25 cellular contexts compared by ENCODE assay signal in the genomic region with DNA sequence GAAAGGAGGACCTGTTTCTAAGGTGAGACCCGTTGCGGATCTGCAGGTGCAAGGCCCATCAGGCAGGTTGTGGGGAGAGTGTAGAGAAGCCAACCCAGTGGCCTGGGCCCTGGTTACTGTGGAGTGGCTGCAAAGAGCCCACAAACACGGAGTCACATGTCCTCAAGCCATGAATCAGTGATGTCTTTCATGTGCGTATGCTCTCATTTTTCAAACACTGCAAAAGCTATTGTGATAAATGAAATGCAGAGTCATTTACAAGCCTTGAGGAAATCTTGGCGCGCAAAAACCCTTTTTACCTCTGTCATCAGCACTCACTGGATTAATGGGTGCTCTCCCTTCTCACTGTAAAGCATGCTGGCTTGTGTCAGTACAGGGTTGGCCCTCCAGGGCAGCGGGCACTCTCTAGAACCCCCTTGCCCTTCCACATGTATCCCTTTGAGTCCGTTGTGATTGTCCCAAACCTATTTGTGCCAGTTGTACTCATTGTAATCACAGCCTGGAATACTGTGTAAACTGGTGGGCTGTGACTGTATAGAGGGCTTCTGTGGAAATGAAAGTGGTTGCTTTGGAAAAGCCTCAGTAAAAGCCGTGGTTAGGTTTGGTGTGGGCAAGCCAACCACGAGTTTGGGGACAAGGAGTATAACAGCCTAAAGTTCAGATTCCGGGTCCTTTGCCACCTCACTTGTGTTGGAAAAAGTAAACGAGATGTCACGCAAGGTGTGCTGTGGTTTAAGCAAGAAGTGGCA. TPM values are rescaled to one million over a fixed set of nuclear protein-coding genes. Genes with fewer than 3 reads are reported as not detected.
DNase-seq lines count a peak whose midpoint lies in the region; ATAC-seq and TF ChIP-seq lines count a peak whose summit lies in the region.
"Had no signal": no experiment of that assay in that cellular context is flagged by ENCODE, and none has a peak within 500 bp of the region (broad histone marks: within the 10 kb centered on the region; RNA-seq: fewer than 3 reads in every experiment).

No MANE protein-coding gene starts in this region.

- POLR2A ChIA-PET in activated CD8-positive, alpha-beta T cell treated with anti-CD3 and anti-CD28 coated beads for 36 hours (lab: Charles Lee) = no interaction called here
- POLR2A ChIA-PET in WTC11 (lab: Charles Lee) = no interaction called here

- H3K4me3 Mint-ChIP-seq in activated naive CD8-positive, alpha-beta T cell treated with anti-CD3 and anti-CD28 coated beads, Interleukin-2, amount 50 U/mL, for 24 hours = no peak overlapping the region
- H3K4me3 Mint-ChIP-seq in activated naive CD8-positive, alpha-beta T cell treated with anti-CD3 and anti-CD28 coated beads for 36 hours = no peak overlapping the region
- no peak overlapping the region for H3K4me3 Mint-ChIP-seq in activated CD8-positive, alpha-beta T cell treated with anti-CD3 and anti-CD28 coated beads for 36 hours
- no peak overlapping the region for H3K4me3 Mint-ChIP-seq in type B pancreatic cell
- no peak overlapping the region for H3K4me3 Mint-ChIP-seq in WTC11
- H3K4me3 Mint-ChIP-seq: activated naive CD8-positive, alpha-beta T cell had no signal

- intact Hi-C loops in activated CD8-positive, alpha-beta T cell treated with anti-CD3 and anti-CD28 coated beads for 36 hours (cut with micrococcal nuclease) = no loop called here

- no peak for TF ChIP-seq CTCF in activated CD8-positive, alpha-beta T cell treated with anti-CD3 and anti-CD28 coated beads for 36 hours (IDR thresholded peaks at IDR 0.05)
- no peak for TF ChIP-seq CTCF in type B pancreatic cell (conservative IDR thresholded peaks at IDR 0.05)
- TF ChIP-seq CTCF in WTC11 (IDR thresholded peaks at IDR 0.05) = no peak

- peak overlapping the region; percentile 69 for H3K27ac ChIP-seq in layer of hippocampus (ENCODE audit: low read depth, low read length)
- H3K27ac ChIP-seq: sigmoid colon, tibial artery had no signal

- H3K27ac Mint-ChIP-seq in activated naive CD8-positive, alpha-beta T cell treated with anti-CD3 and anti-CD28 coated beads, Interleukin-2, amount 50 U/mL, for 24 hours = peak overlapping the region; percentile 22
- no peak overlapping the region for H3K27ac Mint-ChIP-seq in activated naive CD8-positive, alpha-beta T cell treated with anti-CD3 and anti-CD28 coated beads for 36 hours
- H3K27ac Mint-ChIP-seq in activated CD8-positive, alpha-beta T cell treated with anti-CD3 and anti-CD28 coated beads for 36 hours = no peak overlapping the region
- peak overlapping the region; percentile 18 for H3K27ac Mint-ChIP-seq in type B pancreatic cell
- no peak overlapping the region for H3K27ac Mint-ChIP-seq in WTC11
- H3K27ac Mint-ChIP-seq: activated naive CD8-positive, alpha-beta T cell; activated T-helper 2 cell treated with anti-CD3 and anti-CD28 coated beads, Interferon-gamma antibody, Interleukin-2, Interleukin-4, amounts not matched to agents 10 μg/mL and 5 μg/mL and 100 μg/mL, durations not matched to agents 14 hours and 24 hours and 36 hours had no signal

- peaks cover 12% of the 10 kb centered on the region for H3K4me1 Mint-ChIP-seq in activated naive CD8-positive, alpha-beta T cell treated with anti-CD3 and anti-CD28 coated beads, Interleukin-2, amount 50 U/mL, for 24 hours
- peaks cover 4% of the 10 kb centered on the region for H3K4me1 Mint-ChIP-seq in activated naive CD8-positive, alpha-beta T cell treated with anti-CD3 and anti-CD28 coated beads for 36 hours
- peaks cover 3% of the 10 kb centered on the region for H3K4me1 Mint-ChIP-seq in activated CD8-positive, alpha-beta T cell treated with anti-CD3 and anti-CD28 coated beads for 36 hours (ENCODE audit: low read depth)
- H3K4me1 Mint-ChIP-seq in type B pancreatic cell (ENCODE audit: unreplicated experiment) = peaks cover 9% of the 10 kb centered on the region
- 0 out of 2 replicates have a peak, but pooled peaks cover 4% of the 10 kb centered on the region for H3K4me1 Mint-ChIP-seq in WTC11

- CTCF ChIA-PET in activated CD8-positive, alpha-beta T cell treated with anti-CD3 and anti-CD28 coated beads for 36 hours (lab: Charles Lee) = no interaction called here
- CTCF ChIA-PET in WTC11 (lab: Charles Lee) = interaction anchor here (0.7 kb wide), 1 partner anchor 372 kb away, joined by 5 read pairs; no protein-coding TSS in a partner anchor

- no peaks in the 10 kb centered on the region for H3K27me3 ChIP-seq in layer of hippocampus (ENCODE audit: control insufficient read depth, insufficient read depth, low read length)
- H3K27me3 ChIP-seq: MG63, sigmoid colon, tibial artery had no signal

- ATAC-seq in activated naive CD8-positive, alpha-beta T cell treated with anti-CD3 and anti-CD28 coated beads, Interleukin-2, amount 50 U/mL, for 24 hours = peak; percentile 54
- ATAC-seq in activated CD8-positive, alpha-beta T cell treated with anti-CD3 and anti-CD28 coated beads for 36 hours = peak; percentile 42
- ATAC-seq in HG03520 (IDR thresholded peaks at IDR 0.05; ENCODE audit: unreplicated experiment) (no peak), WTC11 (no peak)
- ATAC-seq: PC-3, Right ventricle myocardium inferior had no signal

- H3K36me3 Mint-ChIP-seq in activated naive CD8-positive, alpha-beta T cell treated with anti-CD3 and anti-CD28 coated beads, Interleukin-2, amount 50 U/mL, for 24 hours (ENCODE audit: low read depth) = no peaks in the 10 kb centered on the region
- H3K36me3 Mint-ChIP-seq in activated naive CD8-positive, alpha-beta T cell treated with anti-CD3 and anti-CD28 coated beads for 36 hours = no peaks in the 10 kb centered on the region
- no peaks in the 10 kb centered on the region for H3K36me3 Mint-ChIP-seq in activated CD8-positive, alpha-beta T cell treated with anti-CD3 and anti-CD28 coated beads for 36 hours (ENCODE audit: low read depth)
- no peaks in the 10 kb centered on the region for H3K36me3 Mint-ChIP-seq in type B pancreatic cell
- H3K36me3 Mint-ChIP-seq in WTC11 = no peaks in the 10 kb centered on the region
- H3K36me3 Mint-ChIP-seq: activated naive CD8-positive, alpha-beta T cell had no signal

- DNase-seq in activated naive CD8-positive, alpha-beta T cell treated with anti-CD3 and anti-CD28 coated beads, Interleukin-2, amount 50 U/mL, for 24 hours = peak; percentile 10
- no peak for DNase-seq in activated naive CD8-positive, alpha-beta T cell treated with anti-CD3 and anti-CD28 coated beads for 36 hours
- DNase-seq in activated CD8-positive, alpha-beta T cell treated with anti-CD3 and anti-CD28 coated beads for 36 hours = peak; percentile 13
- DNase-seq in type B pancreatic cell (ENCODE audit: extremely low spot score, unreplicated experiment) = no peak
- no peak for DNase-seq in activated CD8-positive, alpha-beta memory T cell treated with anti-CD3 and anti-CD28 coated beads, Interleukin-2, amount 50 U/mL, for 48 hours
- no peak for DNase-seq in WTC11 (ENCODE audit: low spot score)
- DNase-seq: ACHN; activated CD4-positive, alpha-beta T cell treated with anti-CD3 and anti-CD28 coated beads for 4 hours; central memory CD4-positive, alpha-beta T cell; dermis blood vessel endothelial cell; KG1; mesenchymal stem cell; MG63; NCI-H1105 treated with DMSO at 0.1 percent for 48 hours; NCI-H2029 treated with DMSO at 0.1 percent for 48 hours; PC-3; sigmoid colon; stimulated activated naive CD4-positive, alpha-beta T cell; tibial artery had no signal

- H3K27me3 Mint-ChIP-seq in activated naive CD8-positive, alpha-beta T cell treated with anti-CD3 and anti-CD28 coated beads, Interleukin-2, amount 50 U/mL, for 24 hours = no peaks in the 10 kb centered on the region
- H3K27me3 Mint-ChIP-seq in activated naive CD8-positive, alpha-beta T cell treated with anti-CD3 and anti-CD28 coated beads for 36 hours = no peaks in the 10 kb centered on the region
- no peaks in the 10 kb centered on the region for H3K27me3 Mint-ChIP-seq in activated CD8-positive, alpha-beta T cell treated with anti-CD3 and anti-CD28 coated beads for 36 hours
- H3K27me3 Mint-ChIP-seq in type B pancreatic cell = no peaks in the 10 kb centered on the region
- peaks cover 3% of the 10 kb centered on the region; the same call in 1 of the 2 replicates for H3K27me3 Mint-ChIP-seq in WTC11 (ENCODE audit: low read depth)
- H3K27me3 Mint-ChIP-seq: activated naive CD8-positive, alpha-beta T cell; progenitor cell of endocrine pancreas had no signal

- H3K9me3 Mint-ChIP-seq in activated naive CD8-positive, alpha-beta T cell treated with anti-CD3 and anti-CD28 coated beads, Interleukin-2, amount 50 U/mL, for 24 hours = no peaks in the 10 kb centered on the region
- H3K9me3 Mint-ChIP-seq in activated naive CD8-positive, alpha-beta T cell treated with anti-CD3 and anti-CD28 coated beads for 36 hours = no peaks in the 10 kb centered on the region
- no peaks in the 10 kb centered on the region for H3K9me3 Mint-ChIP-seq in activated CD8-positive, alpha-beta T cell treated with anti-CD3 and anti-CD28 coated beads for 36 hours
- H3K9me3 Mint-ChIP-seq in type B pancreatic cell (no peaks in the 10 kb centered on the region), WTC11 (no peaks in the 10 kb centered on the region)
- H3K9me3 Mint-ChIP-seq: activated T-helper 2 cell treated with anti-CD3 and anti-CD28 coated beads, Interferon-gamma antibody, Interleukin-2, Interleukin-4, amounts not matched to agents 10 μg/mL and 5 μg/mL and 100 μg/mL, durations not matched to agents 14 hours and 24 hours and 36 hours had no signal

TF ChIP-seq in WTC11, 78 proteins besides CTCF, POLR2A, EP300 and RAD21 (continues in another document):
- TF ChIP-seq, protein P1, sequence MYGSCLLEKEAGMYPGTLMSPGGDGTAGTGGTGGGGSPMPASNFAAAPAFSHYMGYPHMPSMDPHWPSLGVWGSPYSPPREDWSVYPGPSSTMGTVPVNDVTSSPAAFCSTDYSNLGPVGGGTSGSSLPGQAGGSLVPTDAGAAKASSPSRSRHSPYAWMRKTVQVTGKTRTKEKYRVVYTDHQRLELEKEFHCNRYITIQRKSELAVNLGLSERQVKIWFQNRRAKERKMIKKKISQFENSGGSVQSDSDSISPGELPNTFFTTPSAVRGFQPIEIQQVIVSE (CRISPR knock-in tag; IDR thresholded peaks at IDR 0.05; ENCODE audit: borderline replicate concordance) = no peak
- TF ChIP-seq, protein P2, sequence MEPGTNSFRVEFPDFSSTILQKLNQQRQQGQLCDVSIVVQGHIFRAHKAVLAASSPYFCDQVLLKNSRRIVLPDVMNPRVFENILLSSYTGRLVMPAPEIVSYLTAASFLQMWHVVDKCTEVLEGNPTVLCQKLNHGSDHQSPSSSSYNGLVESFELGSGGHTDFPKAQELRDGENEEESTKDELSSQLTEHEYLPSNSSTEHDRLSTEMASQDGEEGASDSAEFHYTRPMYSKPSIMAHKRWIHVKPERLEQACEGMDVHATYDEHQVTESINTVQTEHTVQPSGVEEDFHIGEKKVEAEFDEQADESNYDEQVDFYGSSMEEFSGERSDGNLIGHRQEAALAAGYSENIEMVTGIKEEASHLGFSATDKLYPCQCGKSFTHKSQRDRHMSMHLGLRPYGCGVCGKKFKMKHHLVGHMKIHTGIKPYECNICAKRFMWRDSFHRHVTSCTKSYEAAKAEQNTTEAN (CRISPR knock-in tag; IDR thresholded peaks at IDR 0.05) = no peak

RNA-seq across cellular contexts. Expression of a gene that starts 10.4 kb away (rescaled TPM):
- under 1 TPM; 0.43 to 0.54 TPM for total RNA-seq in activated naive CD8-positive, alpha-beta T cell treated with anti-CD3 and anti-CD28 coated beads for 36 hours
- total RNA-seq in activated CD8-positive, alpha-beta T cell treated with anti-CD3 and anti-CD28 coated beads for 36 hours = under 1 TPM; 0.50 to 0.56 TPM
- total RNA-seq in type B pancreatic cell (ENCODE audit: low replicate concordance) (8.7 and 14.4 TPM in 2 replicates), WTC11 (2021) (9.9 to 11.4 TPM (median 11.0 TPM) in 3 replicates)

Comparison
In these comparisons a context has a peak if more than half of its experiments do, and no peak if none do; other contexts are left out.
1. DNase-seq: peak in activated naive CD8-positive, alpha-beta T cell treated with anti-CD3 and anti-CD28 coated beads, Interleukin-2, amount 50 U/mL, for 24 hours (single experiment) and activated CD8-positive, alpha-beta T cell treated with anti-CD3 and anti-CD28 coated beads for 36 hours (single experiment); none in activated naive CD8-positive, alpha-beta T cell treated with anti-CD3 and anti-CD28 coated beads for 36 hours (single experiment), type B pancreatic cell (single experiment), activated CD8-positive, alpha-beta memory T cell treated with anti-CD3 and anti-CD28 coated beads, Interleukin-2, amount 50 U/mL, for 48 hours (single experiment) and WTC11 (single experiment).
2. H3K27ac Mint-ChIP-seq: peak in activated naive CD8-positive, alpha-beta T cell treated with anti-CD3 and anti-CD28 coated beads, Interleukin-2, amount 50 U/mL, for 24 hours (single experiment) and type B pancreatic cell (single experiment); none in activated naive CD8-positive, alpha-beta T cell treated with anti-CD3 and anti-CD28 coated beads for 36 hours (single experiment), activated CD8-positive, alpha-beta T cell treated with anti-CD3 and anti-CD28 coated beads for 36 hours (single experiment) and WTC11 (single experiment).
3. ATAC-seq: peak in activated naive CD8-positive, alpha-beta T cell treated with anti-CD3 and anti-CD28 coated beads, Interleukin-2, amount 50 U/mL, for 24 hours (single experiment) and activated CD8-positive, alpha-beta T cell treated with anti-CD3 and anti-CD28 coated beads for 36 hours (single experiment); none in HG03520 (single experiment) and WTC11 (single experiment).